ENCODE assay signal across 23 cellular contexts in the genomic region with DNA sequence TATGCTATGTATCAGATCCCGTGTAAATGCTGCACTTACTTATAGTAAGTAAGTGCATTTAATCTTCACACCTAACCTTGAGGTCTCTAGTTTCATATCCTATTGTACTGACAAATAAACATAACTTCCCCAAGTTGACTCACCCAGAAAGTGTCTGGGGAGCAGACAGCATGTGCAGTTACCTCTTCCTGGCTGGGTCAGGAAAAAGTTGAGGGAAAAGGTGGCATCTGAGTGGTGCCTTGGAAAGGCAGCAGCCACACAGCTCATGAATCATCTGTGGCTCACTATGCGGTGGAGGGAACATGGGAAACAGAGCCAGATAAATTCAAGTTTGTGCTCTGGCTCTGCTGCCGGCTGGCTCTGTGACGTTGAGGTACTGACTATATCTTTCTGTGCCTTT.
DNase-seq lines count a peak whose midpoint lies in the region; ATAC-seq, FAIRE-seq and TF ChIP-seq lines count a peak whose summit lies in the region.
"Had no signal": no experiment of that assay in that cellular context is flagged by ENCODE, and none has a peak within 500 bp of the region (broad histone marks: within the 10 kb centered on the region; RNA-seq: fewer than 3 reads in every experiment).

No MANE protein-coding gene starts in this region.

- TF ChIP-seq POLR2A in A549 (IDR thresholded peaks at IDR 0.05; ENCODE audit: low read length), result no peak

- no peak overlapping the region for H3K4me3 Mint-ChIP-seq in activated T-helper 17 cell treated with anti-CD3 and anti-CD28 coated beads, Interleukin-2, amount 50 U/mL, for 72 hours
- H3K4me3 Mint-ChIP-seq: activated T-cell treated with anti-CD3 and anti-CD28 coated beads, Interleukin-2, amount 50 U/mL, for 24 hours; natural killer cell treated with Interleukin-12 subunit alpha and Interleukin-12 subunit beta and Interleukin-15 and Interleukin-18, amount 100 ng/mL, for 72 hours; stimulated activated effector memory CD8-positive, alpha-beta T cell treated with anti-CD3 and anti-CD28 coated beads, Interleukin-12 subunit alpha, Interleukin-12 subunit beta, amount 100 ng/mL, for 72 hours; T-helper 1 cell treated with Interleukin-12 subunit alpha and Interleukin-12 subunit beta and Interleukin-4 antibody, amounts not matched to agents 30 μg/mL and 1 μg/mL, for 36 hours had no signal

- H3K4me1 ChIP-seq in A549 (peaks cover 12% of the 10 kb centered on the region), foreskin keratinocyte (peaks cover 8% of the 10 kb centered on the region)
- H3K4me1 ChIP-seq: lower lobe of right lung had no signal

- TF ChIP-seq RAD21 in A549 (conservative IDR thresholded peaks at IDR 0.05 in 1 of 2, IDR thresholded peaks at IDR 0.05 in 1 of 2), result no peak

- peak; percentile 62 to 72; a peak in 5 of 6 replicates for ATAC-seq in A549
- ATAC-seq in activated T-helper 17 cell treated with anti-CD3 and anti-CD28 coated beads, Interleukin-2, amount 50 U/mL, for 72 hours (replicated peaks), result peak; percentile 28
- peak; percentile 98 for ATAC-seq in foreskin keratinocyte
- ATAC-seq in HG03457 (IDR thresholded peaks at IDR 0.05; ENCODE audit: unreplicated experiment), result no peak
- ATAC-seq in GM21360 (IDR thresholded peaks at IDR 0.05; ENCODE audit: unreplicated experiment), result no peak
- ATAC-seq: lower lobe of right lung; natural killer cell treated with Interleukin-12 subunit alpha and Interleukin-12 subunit beta and Interleukin-15 and Interleukin-18, amount 100 ng/mL, for 72 hours; right cardiac atrium; stimulated activated effector memory CD8-positive, alpha-beta T cell treated with anti-CD3 and anti-CD28 coated beads, Interleukin-12 subunit alpha, Interleukin-12 subunit beta, amount 100 ng/mL, for 72 hours had no signal

- no peak for FAIRE-seq in A549 (lab: Jason Lieb, UNC)
- FAIRE-seq: A204.1, D721Med had no signal

- no peaks in the 10 kb centered on the region for H3K9me3 ChIP-seq in A549
- H3K9me3 ChIP-seq: lower lobe of right lung had no signal

- H3K9me3 Mint-ChIP-seq in activated T-helper 17 cell treated with anti-CD3 and anti-CD28 coated beads, Interleukin-2, amount 50 U/mL, for 72 hours, result no peaks in the 10 kb centered on the region
- H3K9me3 Mint-ChIP-seq: activated T-cell treated with anti-CD3 and anti-CD28 coated beads, Interleukin-2, amount 50 U/mL, for 24 hours; natural killer cell treated with Interleukin-12 subunit alpha and Interleukin-12 subunit beta and Interleukin-15 and Interleukin-18, amount 100 ng/mL, for 72 hours; stimulated activated effector memory CD8-positive, alpha-beta T cell treated with anti-CD3 and anti-CD28 coated beads, Interleukin-12 subunit alpha, Interleukin-12 subunit beta, amount 100 ng/mL, for 72 hours; T-helper 1 cell treated with Interleukin-12 subunit alpha and Interleukin-12 subunit beta and Interleukin-4 antibody, amounts not matched to agents 30 μg/mL and 1 μg/mL, for 36 hours had no signal

- no peak for TF ChIP-seq CTCF in A549 (IDR thresholded peaks at IDR 0.05)
- no peak for TF ChIP-seq CTCF in HFF-Myc (IDR thresholded peaks at IDR 0.05; ENCODE audit: low read depth, low read length, missing control alignments)
- TF ChIP-seq CTCF in foreskin keratinocyte (conservative IDR thresholded peaks at IDR 0.05), result no peak

- CTCF ChIA-PET in A549 (lab: Yijun Ruan, JAX), result interaction anchor here (0.5 kb wide), 1 partner anchor 78 kb away, joined by 3 read pairs; no protein-coding TSS in a partner anchor

- H3K27ac Mint-ChIP-seq in activated T-helper 17 cell treated with anti-CD3 and anti-CD28 coated beads, Interleukin-2, amount 50 U/mL, for 72 hours, result no peak overlapping the region
- H3K27ac Mint-ChIP-seq: activated T-cell treated with anti-CD3 and anti-CD28 coated beads, Interleukin-2, amount 50 U/mL, for 24 hours; natural killer cell treated with Interleukin-12 subunit alpha and Interleukin-12 subunit beta and Interleukin-15 and Interleukin-18, amount 100 ng/mL, for 72 hours; stimulated activated effector memory CD8-positive, alpha-beta T cell treated with anti-CD3 and anti-CD28 coated beads, Interleukin-12 subunit alpha, Interleukin-12 subunit beta, amount 100 ng/mL, for 72 hours; T-helper 1 cell treated with Interleukin-12 subunit alpha and Interleukin-12 subunit beta and Interleukin-4 antibody, amounts not matched to agents 30 μg/mL and 1 μg/mL, for 36 hours had no signal

- H3K27me3 Mint-ChIP-seq in activated T-helper 17 cell treated with anti-CD3 and anti-CD28 coated beads, Interleukin-2, amount 50 U/mL, for 72 hours, result peaks cover 16% of the 10 kb centered on the region

- H3K4me2 ChIP-seq in A549, result peak overlapping the region; percentile 35

- no peaks in the 10 kb centered on the region for H3K27me3 ChIP-seq in foreskin keratinocyte

- H3K36me3 Mint-ChIP-seq in activated T-helper 17 cell treated with anti-CD3 and anti-CD28 coated beads, Interleukin-2, amount 50 U/mL, for 72 hours (ENCODE audit: low read depth), result no peaks in the 10 kb centered on the region
- H3K36me3 Mint-ChIP-seq: natural killer cell treated with Interleukin-12 subunit alpha and Interleukin-12 subunit beta and Interleukin-15 and Interleukin-18, amount 100 ng/mL, for 72 hours; stimulated activated effector memory CD8-positive, alpha-beta T cell treated with anti-CD3 and anti-CD28 coated beads, Interleukin-12 subunit alpha, Interleukin-12 subunit beta, amount 100 ng/mL, for 72 hours had no signal

- no peak for TF ChIP-seq EP300 in A549 (IDR thresholded peaks at IDR 0.05)

- H3K4me3 ChIP-seq in A549 (no peak overlapping the region), HFF-Myc (replicated peaks; ENCODE audit: low read depth, low read length) (no peak overlapping the region)
- H3K4me3 ChIP-seq: lower lobe of right lung had no signal

- H3K27ac ChIP-seq in A549 (peak overlapping the region in 1 of 2 experiments; percentile 59; a peak in 2 of 6 replicates), foreskin keratinocyte (peak overlapping the region; percentile 32)
- H3K27ac ChIP-seq: lower lobe of right lung had no signal

- POLR2A ChIA-PET in A549 (lab: Yijun Ruan, JAX), result no interaction called here

- DNase-seq in A549 (ENCODE audit: low read depth in 1 of 2, low spot score in 1 of 2) (peak; percentile 12 to 38), HFF-Myc (ENCODE audit: extremely low read depth, low read depth) (peak; percentile 44), foreskin keratinocyte (peak; percentile 93 to 94), nucleus accumbens (lab: John Stamatoyannopoulos, UW) (no peak)
- DNase-seq in activated T-cell treated with anti-CD3 and anti-CD28 coated beads, Interleukin-2, amount 50 U/mL, for 1 hour, result no peak
- DNase-seq: activated T-cell treated with anti-CD3 and anti-CD28 coated beads, Interleukin-2, amount 50 U/mL, for 24 hours; erythroblast; H7; Kasumi-1; lower lobe of right lung; NCI-H1694; NCI-H526; right cardiac atrium; stimulated activated CD4-positive, alpha-beta T cell treated with anti-CD3 and anti-CD28 coated beads, Interleukin-4, amount 100 ng/mL, for 4 hours; trophoblast cell had no signal

- WGBS in A549 (ENCODE audit: missing lambda C conversion rate), result 30% methylated on average over 4 of the region's 4 CpGs

- H3K4me1 Mint-ChIP-seq in activated T-helper 17 cell treated with anti-CD3 and anti-CD28 coated beads, Interleukin-2, amount 50 U/mL, for 72 hours, result no peaks in the 10 kb centered on the region
- H3K4me1 Mint-ChIP-seq: stimulated activated effector memory CD8-positive, alpha-beta T cell treated with anti-CD3 and anti-CD28 coated beads, Interleukin-12 subunit alpha, Interleukin-12 subunit beta, amount 100 ng/mL, for 72 hours had no signal

TF ChIP-seq in A549, 52 proteins besides CTCF, POLR2A, EP300 and RAD21:
- TF ChIP-seq, protein P1, sequence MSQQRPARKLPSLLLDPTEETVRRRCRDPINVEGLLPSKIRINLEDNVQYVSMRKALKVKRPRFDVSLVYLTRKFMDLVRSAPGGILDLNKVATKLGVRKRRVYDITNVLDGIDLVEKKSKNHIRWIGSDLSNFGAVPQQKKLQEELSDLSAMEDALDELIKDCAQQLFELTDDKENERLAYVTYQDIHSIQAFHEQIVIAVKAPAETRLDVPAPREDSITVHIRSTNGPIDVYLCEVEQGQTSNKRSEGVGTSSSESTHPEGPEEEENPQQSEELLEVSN (IDR thresholded peaks at IDR 0.05; ENCODE audit: borderline replicate concordance, low read depth), result peak; percentile 74; the same call in 1 of the 2 replicates
- TF ChIP-seq MAX (IDR thresholded peaks at IDR 0.05), result peak; percentile 62
- TF ChIP-seq CBX8 (IDR thresholded peaks at IDR 0.05), result no peak
- no peak for TF ChIP-seq FOSL2 (IDR thresholded peaks at IDR 0.05)
- 0 out of 2 replicates have a peak, but pooled peaks have one; percentile 7 for TF ChIP-seq FOSL2 (CRISPR knock-in tag; IDR thresholded peaks at IDR 0.05)

Comparison
In these comparisons a context has a peak if more than half of its experiments do, and no peak if none do; other contexts are left out.
1. ATAC-seq: peak in A549 (2 of 2), activated T-helper 17 cell treated with anti-CD3 and anti-CD28 coated beads, Interleukin-2, amount 50 U/mL, for 72 hours (single experiment) and foreskin keratinocyte (single experiment); none in HG03457 (single experiment) and GM21360 (single experiment).
2. DNase-seq: peak in A549 (2 of 2), HFF-Myc (single experiment) and foreskin keratinocyte (2 of 2); none in activated T-cell treated with anti-CD3 and anti-CD28 coated beads, Interleukin-2, amount 50 U/mL, for 1 hour (single experiment) and nucleus accumbens (0 of 56).